In the genomic region with DNA sequence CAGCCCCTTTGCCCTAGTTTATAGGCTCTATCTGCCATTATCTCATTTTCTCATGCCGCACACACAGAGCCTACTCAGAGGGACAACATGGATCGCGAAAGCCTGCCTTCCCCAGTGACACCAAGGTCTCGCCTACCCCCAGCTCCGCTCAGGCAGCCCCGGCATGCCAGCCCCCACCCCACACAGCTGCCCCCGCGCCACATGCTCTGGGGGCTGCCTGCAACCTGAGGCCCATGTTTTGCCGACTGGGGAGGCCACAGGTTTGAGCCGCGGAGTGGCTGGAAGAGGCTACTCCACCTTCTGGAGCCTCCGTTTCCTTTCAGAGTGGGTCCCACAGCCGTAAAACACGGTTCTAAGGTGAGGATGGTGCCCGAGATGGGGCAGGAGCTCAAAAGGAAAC, we compare ENCODE assay signal across 18 cellular contexts.
A peak's percentile ranks its signal among the peaks of the same experiment; 100 is the strongest.
DNase-seq lines count a peak whose midpoint lies in the region; ATAC-seq, FAIRE-seq and TF ChIP-seq lines count a peak whose summit lies in the region.
"Had no signal": no experiment of that assay in that cellular context is flagged by ENCODE, and none has a peak within 500 bp of the region (broad histone marks: within the 10 kb centered on the region; RNA-seq: fewer than 3 reads in every experiment).

No MANE protein-coding gene starts in this region.

- no peak for ATAC-seq in HepG2
- no peak for ATAC-seq in esophagus mucosa
- no peak for ATAC-seq in GM21390 (IDR thresholded peaks at IDR 0.05; ENCODE audit: unreplicated experiment)
- ATAC-seq: GM12878, GM23338 had no signal

- H3K36me3 ChIP-seq in HepG2 (replicated peaks in 1 of 2; ENCODE audit: control insufficient read depth in 1 of 2, insufficient read depth in 2 of 2, low read length in 2 of 2): peaks cover 34 to 50% of the 10 kb centered on the region in 2 experiments; a peak in 4 of 5 replicates
- H3K36me3 ChIP-seq in neuronal stem cell (replicated peaks in 1 of 2; ENCODE audit: control insufficient read depth in 2 of 2, insufficient read depth in 2 of 2, low read length in 2 of 2): peaks cover 7 to 27% of the 10 kb centered on the region in 2 donors

- H3K27me3 Mint-ChIP-seq in CD14-positive monocyte (ENCODE audit: low read depth in 3 of 3) (peaks cover 0 to 5% (median 0%) of the 10 kb centered on the region in 3 donors), chondrocyte (ENCODE audit: low read depth) (no peaks in the 10 kb centered on the region)

- POLR2A ChIA-PET in HepG2 (lab: Yijun Ruan, JAX): no interaction called here

- no peak for FAIRE-seq in HepG2 (lab: Jason Lieb, UNC)
- FAIRE-seq: G401.6, GM12878, GM18507 had no signal

- no peak for TF ChIP-seq POLR2A in HepG2 (IDR thresholded peaks at IDR 0.05; ENCODE audit: insufficient read depth in 1 of 2, low read depth in 2 of 2, low read length in 2 of 2)

- H3K9me3 ChIP-seq in HepG2 (ENCODE audit: low read length) (no peaks in the 10 kb centered on the region), neuronal stem cell (replicated peaks in 1 of 2; ENCODE audit: control insufficient read depth in 2 of 2, insufficient read depth in 1 of 2, low read depth in 1 of 2, low read length in 2 of 2) (no peaks in the 10 kb centered on the region)

- H3K27me3 ChIP-seq in HepG2 (ENCODE audit: control insufficient read depth in 1 of 2, insufficient read depth in 2 of 2, low read length in 2 of 2) (no peaks in the 10 kb centered on the region), neuronal stem cell (ENCODE audit: control insufficient read depth in 3 of 3, insufficient read depth in 3 of 3, low read depth in 1 of 3, low read length in 3 of 3) (peaks cover 0 to 2% (median 0%) of the 10 kb centered on the region in 3 experiments)

- H3K4me3 Mint-ChIP-seq in CD14-positive monocyte (no peak overlapping the region), chondrocyte (ENCODE audit: unreplicated experiment) (no peak overlapping the region)
- H3K4me3 Mint-ChIP-seq: GM23338 had no signal

- no peak for TF ChIP-seq CTCF in CD14-positive monocyte (IDR thresholded peaks at IDR 0.05)
- TF ChIP-seq CTCF in chondrocyte (IDR thresholded peaks at IDR 0.05): no peak
- no peak for TF ChIP-seq CTCF in HepG2 (CRISPR knock-in tag; IDR thresholded peaks at IDR 0.05)

- peaks cover 5% of the 10 kb centered on the region; the same call in 1 of the 2 replicates for H4K20me1 ChIP-seq in HepG2 (ENCODE audit: insufficient read depth, low read length)

- no peak overlapping the region for H3K27ac ChIP-seq in HepG2 (ENCODE audit: extremely low read length, insufficient read depth, low read length)
- H3K27ac ChIP-seq in neuronal stem cell (replicated peaks; ENCODE audit: low read length): no peak overlapping the region
- H3K27ac ChIP-seq: KMS-11 had no signal

- peaks cover 28% of the 10 kb centered on the region for H3K79me1 ChIP-seq in neuronal stem cell (ENCODE audit: low read depth, low read length)

- H3K4me1 Mint-ChIP-seq in CD14-positive monocyte: peaks cover 17% of the 10 kb centered on the region
- H3K4me1 Mint-ChIP-seq in chondrocyte (ENCODE audit: low read depth): peaks cover 28% of the 10 kb centered on the region

- H3K9ac ChIP-seq in HepG2 (ENCODE audit: insufficient read depth, low read depth, low read length) (no peak overlapping the region), neuronal stem cell (ENCODE audit: low read depth, low read length, poor library complexity) (no peak overlapping the region)
- H3K9ac ChIP-seq: KMS-11 had no signal

- no TSS peak for BruUV-seq in HepG2 (replicated peaks; lab: Mats Ljungman, UMichigan)

- no peak overlapping the region for H2BK12ac ChIP-seq in neuronal stem cell (ENCODE audit: low read length)

- CTCF ChIA-PET in HepG2 (lab: Yijun Ruan, JAX; ENCODE audit: low intra/inter-chr PET ratio, low total read pairs): no interaction called here

- in situ Hi-C loops in HepG2 (cut with HindIII; ENCODE audit: extremely low pct_ligation_motif_present, low pct_unique_long_range_greater_than_20kb): no loop called here

- TF ChIP-seq EP300 in HepG2 (IDR thresholded peaks at IDR 0.05; ENCODE audit: low read depth in 2 of 2, low read length in 2 of 2): no peak
- no peak for TF ChIP-seq EP300 in HepG2 (CRISPR knock-in tag; IDR thresholded peaks at IDR 0.05; ENCODE audit: borderline replicate concordance)

- no peak overlapping the region for H3K4ac ChIP-seq in neuronal stem cell (ENCODE audit: low read length)

- peaks cover 34% of the 10 kb centered on the region for H3K79me2 ChIP-seq in HepG2 (ENCODE audit: insufficient read depth, low read length)

- no peak overlapping the region for H4K8ac ChIP-seq in neuronal stem cell (ENCODE audit: low read depth, low read length)

- H2AK5ac ChIP-seq in neuronal stem cell (ENCODE audit: low read depth, low read length): peak overlapping the region; percentile 83

- H3K9me3 Mint-ChIP-seq in CD14-positive monocyte (no peaks in the 10 kb centered on the region), chondrocyte (ENCODE audit: low read depth) (no peaks in the 10 kb centered on the region)
- H3K9me3 Mint-ChIP-seq: GM23338 had no signal

- DNase-seq in CD14-positive monocyte (ENCODE audit: low spot score): peak; percentile 36
- no peak for DNase-seq in chondrocyte (ENCODE audit: low spot score)
- DNase-seq in HepG2 (ENCODE audit: low spot score): no peak
- no peak for DNase-seq in neuronal stem cell (ENCODE audit: low spot score)
- DNase-seq in effector CD8-positive, alpha-beta T cell (lab: John Stamatoyannopoulos, UW): no peak
- DNase-seq in kidney tubule cell (ENCODE audit: low spot score): no peak
- DNase-seq: 8988T, DND-41, NCI-H1048, NCI-H2081 treated with DMSO at 0.1 percent for 48 hours, NCI-H510A treated with DMSO at 0.1 percent for 48 hours had no signal

- no peak overlapping the region for H2AFZ ChIP-seq in HepG2 (ENCODE audit: low read length)
- no peak overlapping the region for H2AFZ ChIP-seq in neuronal stem cell (ENCODE audit: low read length)
- H2AFZ ChIP-seq: GM23338 had no signal

- peak overlapping the region in 1 of 7 donors; percentile 75 for H3K27ac Mint-ChIP-seq in CD14-positive monocyte
- H3K27ac Mint-ChIP-seq in chondrocyte (ENCODE audit: unreplicated experiment): peak overlapping the region; percentile 54
- H3K27ac Mint-ChIP-seq: GM23338 had no signal

- H2BK5ac ChIP-seq in neuronal stem cell (ENCODE audit: low read length): no peak overlapping the region

- peaks cover 20 to 22% of the 10 kb centered on the region in 2 donors for H3K36me3 Mint-ChIP-seq in CD14-positive monocyte
- peaks cover 2% of the 10 kb centered on the region for H3K36me3 Mint-ChIP-seq in chondrocyte (ENCODE audit: low read depth)

- H4K91ac ChIP-seq in neuronal stem cell (ENCODE audit: low read depth, low read length, poor library complexity): no peak overlapping the region

- H3K4me1 ChIP-seq in HepG2 (ENCODE audit: insufficient read depth, low read length) (peaks cover 21% of the 10 kb centered on the region), neuronal stem cell (ENCODE audit: control insufficient read depth in 2 of 2, insufficient read depth in 1 of 2, low read depth in 1 of 2, low read length in 2 of 2) (peaks cover 33 to 47% of the 10 kb centered on the region in 2 donors)

- H3K4me2 ChIP-seq in HepG2 (ENCODE audit: low read depth, low read length): no peak overlapping the region
- H3K4me2 ChIP-seq in neuronal stem cell (ENCODE audit: insufficient read depth, low read length, poor library complexity, severe bottlenecking): no peak overlapping the region
- H3K4me2 ChIP-seq: GM23338, KMS-11 had no signal

- WGBS in HepG2 (ENCODE audit: low lambda C conversion rate): 94% methylated on average over 15 of the region's 15 CpGs
- WGBS in neuronal stem cell (ENCODE audit: extremely low coverage in 2 of 2, insufficient read length in 2 of 2, insufficient replicate concordance in 1 of 2), 2 donors: no CpG with 5 or more reads among the region's 15 CpGs

- intact Hi-C loops in CD14-positive monocyte (cut with micrococcal nuclease) (no loop called here), HepG2 (cut with micrococcal nuclease; ENCODE audit: unreplicated experiment) (no loop called here)

- no peak overlapping the region for H2BK15ac ChIP-seq in neuronal stem cell (ENCODE audit: low read length)

- H2BK120ac ChIP-seq in neuronal stem cell (ENCODE audit: low read depth, low read length): no peak overlapping the region

- no peak overlapping the region for H3K23ac ChIP-seq in neuronal stem cell (ENCODE audit: low read depth, low read length, poor library complexity)

- H3K18ac ChIP-seq in neuronal stem cell (ENCODE audit: low read length): no peak overlapping the region

- TF ChIP-seq RAD21 in HepG2 (CRISPR knock-in tag; IDR thresholded peaks at IDR 0.05): no peak

- H3K14ac ChIP-seq in neuronal stem cell (ENCODE audit: low read length): peak overlapping the region; percentile 47

- H3K4me3 ChIP-seq in HepG2 (replicated peaks in 1 of 3; ENCODE audit: insufficient read depth in 1 of 3, low read depth in 2 of 3, low read length in 3 of 3) (no peak overlapping the region), neuronal stem cell (ENCODE audit: low read length in 2 of 2) (no peak overlapping the region)
- H3K4me3 ChIP-seq: GM12878, GM23338 had no signal

TF ChIP-seq in HepG2, 621 proteins besides CTCF, POLR2A, EP300 and RAD21:
- no peak for TF ChIP-seq ZNF546 (CRISPR knock-in tag; conservative IDR thresholded peaks at IDR 0.05)
- peak; percentile 32; the same call in 1 of the 2 replicates for TF ChIP-seq ZNF891 (CRISPR knock-in tag; IDR thresholded peaks at IDR 0.05)
- peak; percentile 18; the same call in 1 of the 2 replicates for TF ChIP-seq ZNF225 (CRISPR knock-in tag; IDR thresholded peaks at IDR 0.05)
